In the genomic region with DNA sequence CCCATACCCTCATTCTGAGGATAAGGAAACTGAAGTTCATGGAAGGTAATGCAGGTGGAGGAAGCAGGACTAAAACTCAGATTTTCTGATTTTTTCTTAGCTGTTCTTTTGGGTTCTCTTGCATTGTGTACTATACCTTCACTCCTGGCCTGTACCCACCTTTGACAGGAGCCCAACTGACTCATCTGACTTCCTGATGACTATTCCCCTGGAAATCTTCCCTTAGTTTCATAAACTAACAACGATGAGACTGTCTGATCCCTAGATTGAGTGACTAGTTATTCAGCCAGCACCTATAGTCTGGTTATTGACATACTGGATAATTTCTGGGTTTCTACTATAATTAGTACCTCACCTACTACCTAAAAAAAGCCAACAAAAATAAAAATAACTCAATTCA, we compare ENCODE assay signal across 17 cellular contexts. TPM values are rescaled to one million over a fixed set of nuclear protein-coding genes. Genes with fewer than 3 reads are reported as not detected.
DNase-seq lines count a peak whose midpoint lies in the region; ATAC-seq and TF ChIP-seq lines count a peak whose summit lies in the region.
"Had no signal": no experiment of that assay in that cellular context is flagged by ENCODE, and none has a peak within 500 bp of the region (broad histone marks: within the 10 kb centered on the region; RNA-seq: fewer than 3 reads in every experiment).

No MANE protein-coding gene starts in this region.

- H3K4me1 ChIP-seq in RWPE2 (ENCODE audit: insufficient read depth, poor library complexity, severe bottlenecking), result peaks cover 44% of the 10 kb centered on the region
- H3K4me1 ChIP-seq in esophagus squamous epithelium, result peaks cover 12 to 63% (median 15%) of the 10 kb centered on the region in 3 donors

- DNase-seq in HT1080 (ENCODE audit: low read depth), result peak; percentile 64
- DNase-seq in RWPE2 (ENCODE audit: low spot score), result no peak
- DNase-seq in esophagus squamous epithelium (lab: John Stamatoyannopoulos, UW), result no peak
- peak; percentile 61 for DNase-seq in renal cortical epithelial cell (ENCODE audit: low read depth)
- DNase-seq in GF-D8 (lab: John Stamatoyannopoulos, UW), result no peak
- no peak for DNase-seq in T-helper 17 cell
- DNase-seq in C1 segment of cervical spinal cord (lab: John Stamatoyannopoulos, UW), result no peak
- no peak for DNase-seq in NCI-H2227 (lab: John Stamatoyannopoulos, UW; ENCODE audit: unreplicated experiment)
- DNase-seq: CD8-positive, alpha-beta T cell; KG1; NCI-H1417; NCI-H2029; NCI-H2171 treated with DMSO at 0.1 percent for 48 hours; NCI-H510A treated with DMSO at 0.1 percent for 48 hours had no signal

- H3K27me3 Mint-ChIP-seq in T-helper 17 cell, result peaks cover 12% of the 10 kb centered on the region

- WGBS in esophagus squamous epithelium, 2 donors, result 22 to 39% methylated on average over 1 of the region's 1 CpG

- H3K9me3 ChIP-seq in RWPE2 (ENCODE audit: severe bottlenecking), result no peaks in the 10 kb centered on the region
- no peaks in the 10 kb centered on the region for H3K9me3 ChIP-seq in esophagus squamous epithelium
- H3K9me3 ChIP-seq in T-helper 17 cell (ENCODE audit: control insufficient read depth, low read length, poor library complexity, severe bottlenecking), result no peaks in the 10 kb centered on the region

- TF ChIP-seq CTCF in RWPE2 (IDR thresholded peaks at IDR 0.05; ENCODE audit: poor library complexity, severe bottlenecking) (no peak), esophagus squamous epithelium (IDR thresholded peaks at IDR 0.05) (no peak)

- no peak for TF ChIP-seq POLR2A in esophagus squamous epithelium (IDR thresholded peaks at IDR 0.05)

- ATAC-seq in RWPE2 (ENCODE audit: low read depth) (peak; percentile 99), T-helper 17 cell (no peak)
- ATAC-seq: CD8-positive, alpha-beta T cell; GM12878 had no signal

- H3K27me3 ChIP-seq in RWPE2 (ENCODE audit: insufficient read depth, poor library complexity, severe bottlenecking) (no peaks in the 10 kb centered on the region), esophagus squamous epithelium (no peaks in the 10 kb centered on the region)

- peak overlapping the region; percentile 91 for H3K27ac ChIP-seq in RWPE2 (ENCODE audit: poor library complexity, severe bottlenecking)
- H3K27ac ChIP-seq in esophagus squamous epithelium, result peak overlapping the region; percentile 25 to 81 (median 68)
- H3K27ac ChIP-seq: HL-60 had no signal

- no peak overlapping the region for H3K4me3 ChIP-seq in RWPE2 (ENCODE audit: severe bottlenecking)
- H3K4me3 ChIP-seq in esophagus squamous epithelium, result no peak overlapping the region
- H3K4me3 ChIP-seq: GM12878 had no signal

- no peak overlapping the region for H3K4me3 Mint-ChIP-seq in T-helper 17 cell
- H3K4me3 Mint-ChIP-seq: B cell; CD8-positive, alpha-beta T cell had no signal

- H3K4me1 Mint-ChIP-seq in T-helper 17 cell, result no peaks in the 10 kb centered on the region
- H3K4me1 Mint-ChIP-seq: B cell had no signal

- H3K36me3 ChIP-seq in RWPE2 (ENCODE audit: low read depth) (no peaks in the 10 kb centered on the region), esophagus squamous epithelium (peaks cover 0 to 8% (median 0%) of the 10 kb centered on the region in 3 donors)

- H3K36me3 Mint-ChIP-seq in T-helper 17 cell (ENCODE audit: low read depth), result no peaks in the 10 kb centered on the region
- H3K36me3 Mint-ChIP-seq: CD8-positive, alpha-beta T cell had no signal

- no peak overlapping the region for H3K27ac Mint-ChIP-seq in T-helper 17 cell
- H3K27ac Mint-ChIP-seq: B cell; CD8-positive, alpha-beta T cell had no signal

- intact Hi-C loops in esophagus squamous epithelium (cut with DNase I), result no loop called here

RNA-seq across cellular contexts. Expression of a gene that starts 10.1 kb away (rescaled TPM):
- total RNA-seq in HT1080 (2014; rRNA removed; shearing (Covaris generic)), result 20.4 and 25.4 TPM in 2 replicates
- polyA plus RNA-seq in HT1080 (2015; cell fraction: cytosol; rRNA removed), result 9.7 and 10.9 TPM in 2 replicates
- polyA plus RNA-seq in HT1080 (2015; cell fraction: nucleus; rRNA removed), result 29.8 and 32.1 TPM in 2 replicates
- total RNA-seq in esophagus squamous epithelium, result 100 to 1,000 TPM; 119 to 185 (median 153) TPM
- 13.9 and 16.3 TPM in 2 replicates for total RNA-seq in renal cortical epithelial cell
- 10 to 100 TPM; 61.0 to 62.4 TPM for total RNA-seq in T-helper 17 cell

RNA-seq across cellular contexts. Expression of a gene that starts 45.1 kb away (rescaled TPM):
- 39.7 and 44.9 TPM in 2 replicates for total RNA-seq in HT1080 (2014; rRNA removed; shearing (Covaris generic))
- 34.5 and 36.8 TPM in 2 replicates for polyA plus RNA-seq in HT1080 (2015; cell fraction: cytosol; rRNA removed)
- 20.8 and 27.9 TPM in 2 replicates for polyA plus RNA-seq in HT1080 (2015; cell fraction: nucleus; rRNA removed)
- total RNA-seq in esophagus squamous epithelium (10 to 100 TPM; 14.6 to 34.9 (median 25.3) TPM), renal cortical epithelial cell (64.8 and 76.5 TPM in 2 replicates), T-helper 17 cell (10 to 100 TPM; 27.7 to 29.8 TPM)

Comparison
In these comparisons a context has a peak if more than half of its experiments do, and no peak if none do; other contexts are left out.
1. DNase-seq: peak in HT1080 (single experiment) and renal cortical epithelial cell (single experiment); none in RWPE2 (single experiment), esophagus squamous epithelium (single experiment), GF-D8 (single experiment), T-helper 17 cell (0 of 3), C1 segment of cervical spinal cord (0 of 14) and NCI-H2227 (single experiment).